ENCODE assay signal across 7 cellular contexts in genomic region chr17:74725111-74725510, GRCh38. TPM values are rescaled to one million over a fixed set of nuclear protein-coding genes. Genes with fewer than 3 reads are reported as not detected.
"Had no signal": no experiment of that assay in that cellular context is flagged by ENCODE, and none has a peak within 500 bp of the region (broad histone marks: within the 10 kb centered on the region; RNA-seq: fewer than 3 reads in every experiment).

No MANE protein-coding gene starts in this region.

- H3K4me3 ChIP-seq: GM23338, K562 had no signal

- H3K4me2 ChIP-seq: GM23338 had no signal

- H2AFZ ChIP-seq: GM23338 had no signal

- DNase-seq: H9, HCEC 1CT, IMR-90 had no signal

- ATAC-seq: GM23338, K562 had no signal

RNA-seq across cellular contexts. Expression of gene RAB37, which starts 11.9 kb away (rescaled TPM):
- total RNA-seq: IMR-90 had no signal

RNA-seq across cellular contexts. Expression of gene CD300LF, which starts 12.4 kb away (rescaled TPM):
- total RNA-seq: GM23338, H1, H9, HT-29, IMR-90, K562 had no signal
